In genomic region chr4:98113005-98113404, GRCh38 we compare ENCODE assay signal across 10 cellular contexts. TPM values are rescaled to one million over a fixed set of nuclear protein-coding genes. Genes with fewer than 3 reads are reported as not detected.
A peak's percentile ranks its signal among the peaks of the same experiment; 100 is the strongest.
DNase-seq lines count a peak whose midpoint lies in the region; ATAC-seq and TF ChIP-seq lines count a peak whose summit lies in the region.
"Had no signal": no experiment of that assay in that cellular context is flagged by ENCODE, and none has a peak within 500 bp of the region (broad histone marks: within the 10 kb centered on the region; RNA-seq: fewer than 3 reads in every experiment).

No MANE protein-coding gene starts in this region.

- no peaks in the 10 kb centered on the region for H4K20me1 ChIP-seq in GM23248 (ENCODE audit: insufficient read depth)

- H3K27ac ChIP-seq in GM23248, result no peak overlapping the region

- H3K36me3 ChIP-seq in GM23248 (ENCODE audit: low read depth), result no peaks in the 10 kb centered on the region

- peaks cover 8% of the 10 kb centered on the region for H3K36me3 Mint-ChIP-seq in glutamatergic neuron (ENCODE audit: unreplicated experiment)

- H3K79me2 ChIP-seq in GM23248 (ENCODE audit: insufficient read depth), result no peaks in the 10 kb centered on the region

- no peak overlapping the region for H3K4me3 ChIP-seq in GM23248

- peak overlapping the region; percentile 97 for H3K27ac Mint-ChIP-seq in glutamatergic neuron (ENCODE audit: unreplicated experiment)

- no peak overlapping the region for H3K9ac ChIP-seq in GM23248

- no peak for TF ChIP-seq CTCF in glutamatergic neuron (IDR thresholded peaks at IDR 0.05; ENCODE audit: partially characterized antibody, unreplicated experiment)

- H3K4me2 ChIP-seq in GM23248 (ENCODE audit: unreplicated experiment), result no peak overlapping the region

- no peak overlapping the region for H2AFZ ChIP-seq in GM23248

- no peaks in the 10 kb centered on the region for H3K9me2 ChIP-seq in GM23248 (ENCODE audit: insufficient read depth)

- H3K27me3 ChIP-seq in GM23248 (replicated peaks; ENCODE audit: insufficient read depth), result no peaks in the 10 kb centered on the region

- no peaks in the 10 kb centered on the region for H3K9me3 ChIP-seq in GM23248 (ENCODE audit: low read depth)

- H3K4me3 Mint-ChIP-seq in glutamatergic neuron (ENCODE audit: unreplicated experiment), result peak overlapping the region; percentile 76

- ATAC-seq in GM21381 (IDR thresholded peaks at IDR 0.05; ENCODE audit: unreplicated experiment) (no peak), GM21526 (IDR thresholded peaks at IDR 0.05; ENCODE audit: low FRiP score, unreplicated experiment) (no peak)

- in situ Hi-C loops in GM23248 (cut with MboI), result no loop called here

- peaks cover 3% of the 10 kb centered on the region for H3K9me3 Mint-ChIP-seq in glutamatergic neuron (ENCODE audit: unreplicated experiment)

- WGBS in GM23248 (ENCODE audit: low coverage in 1 of 2, low lambda C conversion rate in 2 of 2, missing lambda C conversion rate in 2 of 2), 2 experiments, result 0 to 7% methylated on average over 3 of the region's 3 CpGs

- no peaks in the 10 kb centered on the region for H3F3A ChIP-seq in GM23248 (ENCODE audit: insufficient read depth)

- no peaks in the 10 kb centered on the region for H3K4me1 ChIP-seq in GM23248 (ENCODE audit: insufficient read depth)

- H3K4me1 Mint-ChIP-seq in glutamatergic neuron (ENCODE audit: low read depth, unreplicated experiment), result peaks cover 41% of the 10 kb centered on the region

- DNase-seq in A172 (ENCODE audit: low spot score) (peak; percentile 8), GM23248 (peak; percentile 48), RKO (ENCODE audit: low spot score) (peak; percentile 20), glutamatergic neuron (peak; percentile 57), MV-4-11 (lab: John Stamatoyannopoulos, UW) (no peak), mucosa of gallbladder (ENCODE audit: low spot score) (no peak)

- H3K27me3 Mint-ChIP-seq in glutamatergic neuron (ENCODE audit: unreplicated experiment), result peaks cover 3% of the 10 kb centered on the region

RNA-seq across cellular contexts. Expression of gene STPG2, which starts 30.3 kb away (rescaled TPM):
- total RNA-seq in A172 (2014; rRNA removed; shearing (Covaris generic)), result 0.19 TPM in 1 of 2 replicates, not detected in the other
- 0.32 TPM in 1 of 2 replicates, not detected in the other for total RNA-seq in GM23248 (2014; rRNA removed; shearing (Covaris generic))
- 0.19 TPM in 1 of 2 replicates, not detected in the other for polyA plus RNA-seq in GM23248 (2016; fragmentation: Nextera tagmentation; extraction: Ambion mirVana)
- 0.66 TPM for total RNA-seq in glutamatergic neuron (ENCODE audit: unreplicated experiment)
- 2.2 TPM for total RNA-seq in mucosa of gallbladder
- total RNA-seq: kidney epithelial cell; T-helper 2 cell treated with Interferon-gamma antibody and Interleukin-4, amounts not matched to agents 100 ng/mL and 5 ng/mL, for 36 hours had no signal

Comparison
In these comparisons a context has a peak if more than half of its experiments do, and no peak if none do; other contexts are left out.
1. DNase-seq: peak in A172 (single experiment), GM23248 (single experiment), RKO (single experiment) and glutamatergic neuron (single experiment); none in MV-4-11 (single experiment) and mucosa of gallbladder (single experiment).